ENCODE assay signal across 1 cellular context in genomic region chr20:17992847-17993508, GRCh38.
TF ChIP-seq lines count a peak whose summit lies in the region.

No MANE protein-coding gene starts in this region.

TF ChIP-seq in HepG2, 621 proteins besides CTCF, POLR2A, EP300 and RAD21:
- no peak; the same call in 1 of the 2 replicates for TF ChIP-seq NR2F6 (IDR thresholded peaks at IDR 0.05)
- TF ChIP-seq NR2F6 (CRISPR knock-in tag; IDR thresholded peaks at IDR 0.05), result peak; percentile 32; the same call in 1 of the 2 replicates
- no peak for TF ChIP-seq FOXP1 (IDR thresholded peaks at IDR 0.05)
- TF ChIP-seq FOXP1 (CRISPR knock-in tag; IDR thresholded peaks at IDR 0.05), result 0 out of 2 replicates have a peak, but pooled peaks have one; percentile 13
- TF ChIP-seq NR2F1 (CRISPR knock-in tag; IDR thresholded peaks at IDR 0.05), result peak in 1 of 2 experiments; percentile 59; a peak in 2 of 4 replicates
- no peak for TF ChIP-seq IRF1 (CRISPR knock-in tag; IDR thresholded peaks at IDR 0.05; ENCODE audit: low read depth)
- TF ChIP-seq FOXA3 (CRISPR knock-in tag; IDR thresholded peaks at IDR 0.05), result 0 out of 2 replicates have a peak, but pooled peaks have one; percentile 22
TF ChIP-seq in HepG2: peak in this region for 4.
